ENCODE assay signal across 30 cellular contexts in the genomic region with DNA sequence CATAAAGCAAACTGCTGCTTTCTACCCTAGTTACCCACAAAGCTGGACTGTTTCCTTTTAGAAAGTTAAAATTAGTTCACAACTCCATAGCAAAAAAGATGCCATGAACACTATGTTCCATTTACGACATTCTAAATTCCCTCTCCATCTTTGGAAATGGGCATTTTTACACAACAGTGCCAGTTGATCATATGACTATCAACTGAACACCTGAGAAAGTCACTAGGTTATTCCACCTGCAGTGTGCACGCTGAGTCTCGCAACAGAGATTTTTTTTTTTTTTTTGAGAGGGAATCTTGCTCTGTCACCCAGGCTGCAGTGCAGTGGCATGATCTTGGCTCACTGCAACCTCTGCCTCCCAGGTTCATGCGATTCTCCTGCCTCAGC.
"Had no signal": no experiment of that assay in that cellular context is flagged by ENCODE, and none has a peak within 500 bp of the region (broad histone marks: within the 10 kb centered on the region; RNA-seq: fewer than 3 reads in every experiment).

No MANE protein-coding gene starts in this region.

- H3K9me3 Mint-ChIP-seq: activated CD8-positive, alpha-beta T cell treated with anti-CD3 and anti-CD28 coated beads for 36 hours; activated T-cell treated with anti-CD3 and anti-CD28 coated beads, Interleukin-2, amount 50 U/mL, for 4 hours; activated T-helper 17 cell treated with anti-CD3 and anti-CD28 coated beads, Interleukin-2, amount 50 U/mL, for 72 hours; central memory CD8-positive, alpha-beta T cell; neural progenitor cell; stimulated activated naive CD8-positive, alpha-beta T cell treated with anti-CD3 and anti-CD28 coated beads, Interleukin-15, Interleukin-2, amounts not matched to agents 100 ng/mL and 50 ng/mL, for 24 hours; WTC11 had no signal

- DNase-seq: activated CD4-positive, alpha-beta T cell treated with anti-CD3 and anti-CD28 coated beads, Interleukin-2, amount 50 U/mL, for 1 hour; activated CD8-positive, alpha-beta T cell treated with anti-CD3 and anti-CD28 coated beads for 36 hours; activated gamma-delta T cell treated with Interleukin-2 at 50 U/mL for 16 hours; activated naive CD4-positive, alpha-beta T cell treated with anti-CD3 and anti-CD28 coated beads, Interleukin-2, amount 50 U/mL, for 16 hours; activated T-cell treated with anti-CD3 and anti-CD28 coated beads, Interleukin-2, amount 50 U/mL, for 4 hours; amniotic stem cell; effector memory CD4-positive, alpha-beta T cell; glutamatergic neuron; hippocampal formation; kidney; naive thymus-derived CD4-positive, alpha-beta T cell; right cardiac atrium; stimulated activated CD4-positive, alpha-beta T cell treated with anti-CD3 and anti-CD28 coated beads, Interleukin-12 subunit alpha, Interleukin-12 subunit beta, amount 100 ng/mL, for 4 hours; stimulated activated CD4-positive, alpha-beta T cell treated with anti-CD3 and anti-CD28 coated beads, Interleukin-4, amount 100 ng/mL, for 1 hour; T-helper 17 cell; T1000; thyroid gland; upper lobe of right lung had no signal

- H3K4me1 ChIP-seq: upper lobe of right lung had no signal

- H3K27me3 Mint-ChIP-seq: activated CD8-positive, alpha-beta T cell treated with anti-CD3 and anti-CD28 coated beads for 36 hours; activated T-helper 17 cell treated with anti-CD3 and anti-CD28 coated beads, Interleukin-2, amount 50 U/mL, for 72 hours; central memory CD8-positive, alpha-beta T cell; naive thymus-derived CD4-positive, alpha-beta T cell; stimulated activated naive CD8-positive, alpha-beta T cell treated with anti-CD3 and anti-CD28 coated beads, Interleukin-15, Interleukin-2, amounts not matched to agents 100 ng/mL and 50 ng/mL, for 24 hours had no signal

- H3K9ac ChIP-seq: neural progenitor cell, parathyroid adenoma had no signal

- ATAC-seq: SK-N-SH treated with all-trans-retinoic acid at 6 μM for 48 hours, T-helper 17 cell, WTC11 had no signal

- H3K4me3 ChIP-seq: lung, neural progenitor cell, skin epidermis, thyroid gland, upper lobe of right lung had no signal

- FAIRE-seq: bronchial epithelial cell, colon, frontal cortex, kidney had no signal

- H3K79me2 ChIP-seq: parathyroid adenoma had no signal

- H3K4me1 Mint-ChIP-seq: activated T-helper 17 cell treated with anti-CD3 and anti-CD28 coated beads, Interleukin-2, amount 50 U/mL, for 72 hours; WTC11 had no signal

- H3K9me3 ChIP-seq: thyroid gland, upper lobe of right lung had no signal

- H3K4me3 Mint-ChIP-seq: activated CD8-positive, alpha-beta T cell treated with anti-CD3 and anti-CD28 coated beads for 36 hours; activated T-cell treated with anti-CD3 and anti-CD28 coated beads, Interleukin-2, amount 50 U/mL, for 4 hours; activated T-helper 17 cell treated with anti-CD3 and anti-CD28 coated beads, Interleukin-2, amount 50 U/mL, for 72 hours; central memory CD8-positive, alpha-beta T cell; naive thymus-derived CD4-positive, alpha-beta T cell; neural progenitor cell; stimulated activated naive CD8-positive, alpha-beta T cell treated with anti-CD3 and anti-CD28 coated beads, Interleukin-15, Interleukin-2, amounts not matched to agents 100 ng/mL and 50 ng/mL, for 24 hours; T-helper 17 cell; WTC11 had no signal

- H3K36me3 Mint-ChIP-seq: neural progenitor cell, WTC11 had no signal

- H3K27ac Mint-ChIP-seq: activated CD8-positive, alpha-beta T cell treated with anti-CD3 and anti-CD28 coated beads for 36 hours; activated T-helper 17 cell treated with anti-CD3 and anti-CD28 coated beads, Interleukin-2, amount 50 U/mL, for 72 hours; neural progenitor cell; stimulated activated naive CD8-positive, alpha-beta T cell treated with anti-CD3 and anti-CD28 coated beads, Interleukin-15, Interleukin-2, amounts not matched to agents 100 ng/mL and 50 ng/mL, for 24 hours; T-helper 17 cell; WTC11 had no signal

- H3K27ac ChIP-seq: neural progenitor cell, parathyroid adenoma, skin epidermis, thyroid gland, upper lobe of right lung had no signal

- H3K4me2 ChIP-seq: neural progenitor cell had no signal

- H3K27me3 ChIP-seq: neural progenitor cell, thyroid gland, upper lobe of right lung had no signal

- H2AFZ ChIP-seq: neural progenitor cell, parathyroid adenoma had no signal

- H3K36me3 ChIP-seq: neural progenitor cell, thyroid gland, upper lobe of right lung had no signal
